ENCODE assay signal across 11 cellular contexts in genomic region chr4:75189976-75190375, GRCh38.
"Had no signal": no experiment of that assay in that cellular context is flagged by ENCODE, and none has a peak within 500 bp of the region (broad histone marks: within the 10 kb centered on the region; RNA-seq: fewer than 3 reads in every experiment).

No MANE protein-coding gene starts in this region.

- H3K9me3 Mint-ChIP-seq: activated T-cell treated with anti-CD3 and anti-CD28 coated beads, Interleukin-2, amount 50 U/mL, for 24 hours had no signal

- H3K27me3 ChIP-seq: esophagus squamous epithelium, right atrium auricular region, upper lobe of left lung had no signal

- H3K36me3 Mint-ChIP-seq: stimulated activated naive B cell treated with anti-CD40 and anti-IgM and Interleukin-4, amounts not matched to agents 10 μg/mL and 1 μg/mL and 100 μg/mL, for 72 hours had no signal

- ATAC-seq: foreskin keratinocyte; stimulated activated naive B cell treated with anti-CD40 and anti-IgM and Interleukin-4, amounts not matched to agents 10 μg/mL and 1 μg/mL and 100 μg/mL, for 72 hours had no signal

- H3K4me1 Mint-ChIP-seq: stimulated activated naive B cell treated with anti-CD40 and anti-IgM and Interleukin-4, amounts not matched to agents 10 μg/mL and 1 μg/mL and 100 μg/mL, for 72 hours had no signal

- H3K36me3 ChIP-seq: esophagus squamous epithelium, right atrium auricular region, upper lobe of left lung had no signal

- H3K4me3 Mint-ChIP-seq: activated T-cell treated with anti-CD3 and anti-CD28 coated beads, Interleukin-2, amount 50 U/mL, for 24 hours; stimulated activated naive B cell treated with anti-CD40 and anti-IgM and Interleukin-4, amounts not matched to agents 10 μg/mL and 1 μg/mL and 100 μg/mL, for 72 hours had no signal

- H3K4me1 ChIP-seq: esophagus squamous epithelium, foreskin keratinocyte, right atrium auricular region, upper lobe of left lung had no signal

- H3K4me3 ChIP-seq: esophagus squamous epithelium, right atrium auricular region, upper lobe of left lung had no signal

- H3K27me3 Mint-ChIP-seq: activated T-cell treated with anti-CD3 and anti-CD28 coated beads, Interleukin-2, amount 50 U/mL, for 24 hours had no signal

- DNase-seq: activated CD4-positive, alpha-beta T cell treated with anti-CD3 and anti-CD28 coated beads, Interleukin-2, amount 50 U/mL, for 4 hours; activated gamma-delta T cell; activated T-cell treated with anti-CD3 and anti-CD28 coated beads, Interleukin-2, amount 50 U/mL, for 24 hours; esophagus squamous epithelium; foreskin keratinocyte; kidney; stimulated activated CD4-positive, alpha-beta T cell treated with anti-CD3 and anti-CD28 coated beads, Interleukin-2, amount 100 ng/mL, for 24 hours; stimulated activated naive B cell treated with anti-CD40 and anti-IgM and Interleukin-4, amounts not matched to agents 10 μg/mL and 1 μg/mL and 100 μg/mL, for 72 hours; substantia nigra; upper lobe of left lung had no signal

- H3K27ac Mint-ChIP-seq: activated T-cell treated with anti-CD3 and anti-CD28 coated beads, Interleukin-2, amount 50 U/mL, for 24 hours; stimulated activated naive B cell treated with anti-CD40 and anti-IgM and Interleukin-4, amounts not matched to agents 10 μg/mL and 1 μg/mL and 100 μg/mL, for 72 hours had no signal

- H3K27ac ChIP-seq: foreskin keratinocyte, right atrium auricular region, upper lobe of left lung had no signal
